In genomic region chr17:82351254-82351712, GRCh38 we compare ENCODE assay signal across 11 cellular contexts. TPM values are rescaled to one million over a fixed set of nuclear protein-coding genes. Genes with fewer than 3 reads are reported as not detected.
A peak's percentile ranks its signal among the peaks of the same experiment; 100 is the strongest.
DNase-seq lines count a peak whose midpoint lies in the region; ATAC-seq and TF ChIP-seq lines count a peak whose summit lies in the region.
"Had no signal": no experiment of that assay in that cellular context is flagged by ENCODE, and none has a peak within 500 bp of the region (broad histone marks: within the 10 kb centered on the region; RNA-seq: fewer than 3 reads in every experiment).

No MANE protein-coding gene starts in this region.

- no peaks in the 10 kb centered on the region for H3K9me3 Mint-ChIP-seq in CD8-positive, alpha-beta T cell
- H3K9me3 Mint-ChIP-seq: activated CD4-positive, alpha-beta T cell treated with anti-CD3 and anti-CD28 coated beads, Interleukin-2, amount 10 ng/mL, durations not matched to agents 24 days and 14 days; naive thymus-derived CD8-positive, alpha-beta T cell had no signal

- H3K9me3 ChIP-seq in SJCRH30 (replicated peaks) = no peaks in the 10 kb centered on the region
- no peaks in the 10 kb centered on the region for H3K9me3 ChIP-seq in osteoblast (ENCODE audit: low read depth, low read length)
- H3K9me3 ChIP-seq in vagina = no peaks in the 10 kb centered on the region
- H3K9me3 ChIP-seq in CD8-positive, alpha-beta T cell (ENCODE audit: low read length) = no peaks in the 10 kb centered on the region
- H3K9me3 ChIP-seq: thyroid gland had no signal

- CTCF ChIA-PET in CD8-positive, alpha-beta T cell (lab: Charles Lee) = interaction anchor here (0.6 to 3.7 kb wide), 19 partner anchors 11 to 203 kb away, joined by 3 to 48 read pairs (median 4); partner anchors contain the start of gene HEXD

- no peak overlapping the region for H3K27ac ChIP-seq in SJCRH30
- H3K27ac ChIP-seq in osteoblast (ENCODE audit: low read depth, low read length) = no peak overlapping the region
- H3K27ac ChIP-seq in vagina = no peak overlapping the region
- no peak overlapping the region for H3K27ac ChIP-seq in CD8-positive, alpha-beta T cell (ENCODE audit: low read depth, low read length)
- H3K27ac ChIP-seq: thyroid gland had no signal

- intact Hi-C loops in vagina (cut with DNase I) = loop anchor here (2.0 to 10.0 kb wide), 4 partner anchors 61 to 564 kb away; no protein-coding TSS in a partner anchor
- intact Hi-C loops in CD8-positive, alpha-beta T cell (cut with DNase I, micrococcal nuclease) = loop anchor here (1.0 to 5.0 kb wide), 4 partner anchors 63 to 426 kb away; no protein-coding TSS in a partner anchor

- H3K4me3 Mint-ChIP-seq in CD8-positive, alpha-beta T cell = no peak overlapping the region
- H3K4me3 Mint-ChIP-seq: activated CD4-positive, alpha-beta T cell treated with anti-CD3 and anti-CD28 coated beads, Interleukin-2, amount 10 ng/mL, durations not matched to agents 24 days and 14 days; brain; naive thymus-derived CD8-positive, alpha-beta T cell had no signal

- DNase-seq in SJCRH30 (peak; percentile 47 to 49), osteoblast (ENCODE audit: insufficient read length, low spot score, missing footprints) (peak; percentile 52), vagina (ENCODE audit: extremely low spot score in 2 of 2) (no peak), Ammon's horn (ENCODE audit: low spot score) (no peak)
- no peak for DNase-seq in CD8-positive, alpha-beta T cell

- no peak overlapping the region for H3K4me2 ChIP-seq in osteoblast (ENCODE audit: insufficient read depth, low read length)

- H3K27ac Mint-ChIP-seq in CD8-positive, alpha-beta T cell = no peak overlapping the region
- H3K27ac Mint-ChIP-seq: activated CD4-positive, alpha-beta T cell treated with anti-CD3 and anti-CD28 coated beads, Interleukin-2, amount 10 ng/mL, durations not matched to agents 24 days and 14 days had no signal

- ATAC-seq in GM19395 (IDR thresholded peaks at IDR 0.05; ENCODE audit: unreplicated experiment) (peak; percentile 60), HG02798 (IDR thresholded peaks at IDR 0.05; ENCODE audit: poor library complexity, unreplicated experiment) (peak; percentile 53)
- ATAC-seq in CD8-positive, alpha-beta T cell = no peak

- H3K36me3 Mint-ChIP-seq in CD8-positive, alpha-beta T cell = no peaks in the 10 kb centered on the region
- H3K36me3 Mint-ChIP-seq: brain; naive thymus-derived CD8-positive, alpha-beta T cell had no signal

- TF ChIP-seq POLR2A in vagina (IDR thresholded peaks at IDR 0.05) = no peak

- H3K36me3 ChIP-seq in SJCRH30 = no peaks in the 10 kb centered on the region
- no peaks in the 10 kb centered on the region for H3K36me3 ChIP-seq in osteoblast (ENCODE audit: insufficient read depth, low read length)
- H3K36me3 ChIP-seq in vagina = no peaks in the 10 kb centered on the region
- no peaks in the 10 kb centered on the region for H3K36me3 ChIP-seq in CD8-positive, alpha-beta T cell (ENCODE audit: insufficient read depth, low read length)
- H3K36me3 ChIP-seq: thyroid gland had no signal

- no peaks in the 10 kb centered on the region for H3K79me2 ChIP-seq in osteoblast (ENCODE audit: insufficient read depth, low read length)

- no peak for TF ChIP-seq CTCF in osteoblast (IDR thresholded peaks at IDR 0.05; ENCODE audit: extremely low read depth, low read depth, low read length)
- TF ChIP-seq CTCF in vagina (IDR thresholded peaks at IDR 0.05) = no peak
- no peak for TF ChIP-seq CTCF in CD8-positive, alpha-beta T cell (IDR thresholded peaks at IDR 0.05)

- H3K4me1 ChIP-seq in SJCRH30 (peaks cover 15% of the 10 kb centered on the region), osteoblast (ENCODE audit: insufficient read depth, low read length) (no peaks in the 10 kb centered on the region), vagina (peaks cover 7% of the 10 kb centered on the region)
- H3K4me1 ChIP-seq in CD8-positive, alpha-beta T cell (ENCODE audit: insufficient read depth, low read length) = no peaks in the 10 kb centered on the region

- POLR2A ChIA-PET in CD8-positive, alpha-beta T cell (lab: Charles Lee) = no interaction called here

- H3K4me1 Mint-ChIP-seq in CD8-positive, alpha-beta T cell (ENCODE audit: low read depth) = peaks cover 6% of the 10 kb centered on the region

- 0 out of 2 replicates have a peak, but pooled peaks cover 5% of the 10 kb centered on the region for H3K27me3 ChIP-seq in SJCRH30
- H3K27me3 ChIP-seq in osteoblast (ENCODE audit: insufficient read depth, low read length) = peaks cover 33% of the 10 kb centered on the region
- H3K27me3 ChIP-seq in vagina = no peaks in the 10 kb centered on the region
- no peaks in the 10 kb centered on the region for H3K27me3 ChIP-seq in CD8-positive, alpha-beta T cell (ENCODE audit: insufficient read depth, low read length)
- H3K27me3 ChIP-seq: thyroid gland had no signal

- no peaks in the 10 kb centered on the region for H4K20me1 ChIP-seq in osteoblast (ENCODE audit: insufficient read depth, low read length)

- peaks cover 14% of the 10 kb centered on the region for H3K27me3 Mint-ChIP-seq in CD8-positive, alpha-beta T cell (ENCODE audit: low read depth)
- H3K27me3 Mint-ChIP-seq: brain had no signal

- H3K4me3 ChIP-seq in SJCRH30 (no peak overlapping the region), osteoblast (ENCODE audit: insufficient read depth, low read length) (no peak overlapping the region), vagina (no peak overlapping the region)
- H3K4me3 ChIP-seq in CD8-positive, alpha-beta T cell (ENCODE audit: low read depth, low read length) = no peak overlapping the region
- H3K4me3 ChIP-seq: thyroid gland had no signal

- H2AFZ ChIP-seq in osteoblast (ENCODE audit: low read length) = no peak overlapping the region

RNA-seq across cellular contexts. Expression of gene TEX19, which starts 7.8 kb away (rescaled TPM):
- total RNA-seq in SJCRH30 (2014; rRNA removed; shearing (Covaris generic)) = 1.0 and 1.4 TPM in 2 replicates
- under 0.01 and 0.29 TPM in 2 replicates for total RNA-seq in osteoblast
- not detected for total RNA-seq in vagina
- total RNA-seq in CD8-positive, alpha-beta T cell = not detected
- total RNA-seq: naive thymus-derived CD8-positive, alpha-beta T cell had no signal

RNA-seq across cellular contexts. Expression of gene SECTM1, which starts 17.7 kb away (rescaled TPM):
- 0.36 and 1.1 TPM in 2 replicates for total RNA-seq in SJCRH30 (2014; rRNA removed; shearing (Covaris generic))
- total RNA-seq in osteoblast (5.8 and 11.5 TPM in 2 replicates), vagina (37.1 TPM)
- total RNA-seq in CD8-positive, alpha-beta T cell = under 1 TPM; 0.44 to 0.60 TPM

RNA-seq across cellular contexts. Expression of gene UTS2R, which starts 20.3 kb away (rescaled TPM):
- total RNA-seq in SJCRH30 (2014; rRNA removed; shearing (Covaris generic)) = 8.0 and 8.3 TPM in 2 replicates
- total RNA-seq in osteoblast (not detected in 2 replicates), vagina (not detected)
- total RNA-seq in CD8-positive, alpha-beta T cell = not detected
- total RNA-seq: naive thymus-derived CD8-positive, alpha-beta T cell had no signal

RNA-seq across cellular contexts. Expression of gene CD7, which starts 33.9 kb away (rescaled TPM):
- total RNA-seq in SJCRH30 (2014; rRNA removed; shearing (Covaris generic)) = 4.8 and 6.3 TPM in 2 replicates
- total RNA-seq in osteoblast (not detected in 2 replicates), vagina (5.2 TPM)
- total RNA-seq in CD8-positive, alpha-beta T cell = 100 to 1,000 TPM; 369 to 385 TPM

Comparison
In these comparisons a context has a peak if more than half of its experiments do, and no peak if none do; other contexts are left out.
1. DNase-seq: peak in SJCRH30 (2 of 2) and osteoblast (single experiment); none in vagina (0 of 2), CD8-positive, alpha-beta T cell (0 of 7) and Ammon's horn (single experiment).